ENCODE assay signal across 2 cellular contexts in genomic region chr7:144130730-144131129, GRCh38.
A peak's percentile ranks its signal among the peaks of the same experiment; 100 is the strongest.
TF ChIP-seq lines count a peak whose summit lies in the region.

No MANE protein-coding gene starts in this region.

TF ChIP-seq in HepG2, 621 proteins besides CTCF, POLR2A, EP300 and RAD21:
- TF ChIP-seq PTBP1 (IDR thresholded peaks at IDR 0.05; ENCODE audit: low read depth, low read length, poor library complexity, severe bottlenecking) (no peak), ZBTB40 (IDR thresholded peaks at IDR 0.05) (no peak), ZBTB40 (CRISPR knock-in tag; IDR thresholded peaks at IDR 0.05) (peak; percentile 80), ZNF724P (CRISPR knock-in tag; IDR thresholded peaks at IDR 0.05; ENCODE audit: borderline replicate concordance) (no peak), NR2F2 (IDR thresholded peaks at IDR 0.05; ENCODE audit: borderline replicate concordance, low read depth) (no peak), SP5 (CRISPR knock-in tag; IDR thresholded peaks at IDR 0.05; ENCODE audit: borderline replicate concordance, low read depth) (no peak)

TF ChIP-seq in K562, 482 proteins besides CTCF, POLR2A, EP300 and RAD21:
- TF ChIP-seq ZNF232 (CRISPR knock-in tag; IDR thresholded peaks at IDR 0.05) (no peak), ZBTB40 (IDR thresholded peaks at IDR 0.05) (peak; percentile 91), ZBTB40 (CRISPR knock-in tag; IDR thresholded peaks at IDR 0.05) (peak; percentile 71), KHSRP (IDR thresholded peaks at IDR 0.05) (no peak), BMI1 (IDR thresholded peaks at IDR 0.05; ENCODE audit: low read length) (no peak), SMAD4 (CRISPR knock-in tag; conservative IDR thresholded peaks at IDR 0.05) (no peak), NFIC (IDR thresholded peaks at IDR 0.05) (peak; percentile 37; the same call in 1 of the 2 replicates), ZBTB26 (CRISPR knock-in tag; IDR thresholded peaks at IDR 0.05) (no peak), ZNF165 (CRISPR knock-in tag; IDR thresholded peaks at IDR 0.05; ENCODE audit: borderline replicate concordance) (no peak), NELFE (IDR thresholded peaks at IDR 0.05; ENCODE audit: insufficient read depth, insufficient read length) (no peak), BACH1 (tag; IDR thresholded peaks at IDR 0.05) (no peak)
- TF ChIP-seq, protein P1, sequence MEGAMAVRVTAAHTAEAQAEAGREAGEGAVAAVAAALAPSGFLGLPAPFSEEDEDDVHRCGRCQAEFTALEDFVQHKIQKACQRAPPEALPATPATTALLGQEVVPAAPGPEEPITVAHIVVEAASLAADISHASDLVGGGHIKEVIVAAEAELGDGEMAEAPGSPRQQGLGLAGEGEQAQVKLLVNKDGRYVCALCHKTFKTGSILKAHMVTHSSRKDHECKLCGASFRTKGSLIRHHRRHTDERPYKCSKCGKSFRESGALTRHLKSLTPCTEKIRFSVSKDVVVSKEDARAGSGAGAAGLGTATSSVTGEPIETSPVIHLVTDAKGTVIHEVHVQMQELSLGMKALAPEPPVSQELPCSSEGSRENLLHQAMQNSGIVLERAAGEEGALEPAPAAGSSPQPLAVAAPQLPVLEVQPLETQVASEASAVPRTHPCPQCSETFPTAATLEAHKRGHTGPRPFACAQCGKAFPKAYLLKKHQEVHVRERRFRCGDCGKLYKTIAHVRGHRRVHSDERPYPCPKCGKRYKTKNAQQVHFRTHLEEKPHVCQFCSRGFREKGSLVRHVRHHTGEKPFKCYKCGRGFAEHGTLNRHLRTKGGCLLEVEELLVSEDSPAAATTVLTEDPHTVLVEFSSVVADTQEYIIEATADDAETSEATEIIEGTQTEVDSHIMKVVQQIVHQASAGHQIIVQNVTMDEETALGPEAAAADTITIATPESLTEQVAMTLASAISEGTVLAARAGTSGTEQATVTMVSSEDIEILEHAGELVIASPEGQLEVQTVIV (CRISPR knock-in tag; IDR thresholded peaks at IDR 0.05; ENCODE audit: borderline replicate concordance): no peak
